Comparison of ENCODE assay signal across 1 cellular context in genomic region chr10:23472181-23472580, GRCh38.
TF ChIP-seq lines count a peak whose summit lies in the region.

No MANE protein-coding gene starts in this region.

TF ChIP-seq in GM23338, 12 proteins besides CTCF, POLR2A, EP300 and RAD21:
- TF ChIP-seq ZNF462 (CRISPR knock-in tag; IDR thresholded peaks at IDR 0.05), result no peak
- TF ChIP-seq POLR2AphosphoS5 (IDR thresholded peaks at IDR 0.05; ENCODE audit: low read depth), result no peak
- TF ChIP-seq EZH2phosphoT487 (IDR thresholded peaks at IDR 0.05; ENCODE audit: unreplicated experiment), result no peak
- no peak for TF ChIP-seq STAT1 (IDR thresholded peaks at IDR 0.05; ENCODE audit: unreplicated experiment)
- no peak for TF ChIP-seq ZNF114 (CRISPR knock-in tag; IDR thresholded peaks at IDR 0.05)
- TF ChIP-seq CREB1 (CRISPR knock-in tag; IDR thresholded peaks at IDR 0.05; ENCODE audit: low read depth), result no peak
- no peak for TF ChIP-seq REST (IDR thresholded peaks at IDR 0.05; ENCODE audit: unreplicated experiment)
- no peak for TF ChIP-seq ETS1 (IDR thresholded peaks at IDR 0.05)
- TF ChIP-seq NANOG (IDR thresholded peaks at IDR 0.05; ENCODE audit: borderline replicate concordance), result no peak
- TF ChIP-seq JUNB (IDR thresholded peaks at IDR 0.05; ENCODE audit: unreplicated experiment), result no peak
- TF ChIP-seq EZH2 (IDR thresholded peaks at IDR 0.05; ENCODE audit: low read depth, unreplicated experiment), result no peak
- no peak for TF ChIP-seq ZNF331 (CRISPR knock-in tag; IDR thresholded peaks at IDR 0.05; ENCODE audit: low read depth)
TF ChIP-seq in GM23338: peak in this region for 0.
